In genomic region chr2:11558206-11558886, GRCh38 we compare ENCODE assay signal across 31 cellular contexts. TPM values are rescaled to one million over a fixed set of nuclear protein-coding genes. Genes with fewer than 3 reads are reported as not detected.
DNase-seq lines count a peak whose midpoint lies in the region; ATAC-seq and TF ChIP-seq lines count a peak whose summit lies in the region.
"Had no signal": no experiment of that assay in that cellular context is flagged by ENCODE, and none has a peak within 500 bp of the region (broad histone marks: within the 10 kb centered on the region; RNA-seq: fewer than 3 reads in every experiment).

No MANE protein-coding gene starts in this region.

- peak overlapping the region; percentile 32 for H3K4me2 ChIP-seq in neural progenitor cell

- no peaks in the 10 kb centered on the region for H3K9me3 Mint-ChIP-seq in neural progenitor cell
- H3K9me3 Mint-ChIP-seq: activated CD4-positive, alpha-beta memory T cell treated with anti-CD3 and anti-CD28 coated beads for 36 hours; H9; memory B cell; nephron; stimulated activated naive CD8-positive, alpha-beta T cell treated with anti-CD3 and anti-CD28 coated beads, Interleukin-15, Interleukin-2, amounts not matched to agents 100 ng/mL and 50 ng/mL, for 24 hours; WTC11 had no signal

- 31 to 40% methylated on average over 10 of the region's 10 CpGs for WGBS in heart right ventricle, 2 donors

- peaks cover 66% of the 10 kb centered on the region for H4K20me1 ChIP-seq in neural progenitor cell (ENCODE audit: low read depth)

- H3K4me3 Mint-ChIP-seq in neural progenitor cell, result no peak overlapping the region
- H3K4me3 Mint-ChIP-seq: activated CD4-positive, alpha-beta memory T cell treated with anti-CD3 and anti-CD28 coated beads for 36 hours; B cell; H9; memory B cell; nephron; stimulated activated naive CD8-positive, alpha-beta T cell treated with anti-CD3 and anti-CD28 coated beads, Interleukin-15, Interleukin-2, amounts not matched to agents 100 ng/mL and 50 ng/mL, for 24 hours; T-helper 17 cell; WTC11 had no signal

- H3K36me3 ChIP-seq in heart right ventricle, result no peaks in the 10 kb centered on the region
- no peaks in the 10 kb centered on the region for H3K36me3 ChIP-seq in neural progenitor cell
- H3K36me3 ChIP-seq: transverse colon had no signal

- no peak overlapping the region for H3K4me3 ChIP-seq in heart right ventricle
- no peak overlapping the region for H3K4me3 ChIP-seq in neural progenitor cell
- H3K4me3 ChIP-seq: skin epidermis, transverse colon had no signal

- H3K4me1 Mint-ChIP-seq in neural progenitor cell, result peaks cover 82% of the 10 kb centered on the region
- H3K4me1 Mint-ChIP-seq: B cell, nephron had no signal

- intact Hi-C loops in heart right ventricle (cut with DNase I), result loop anchor here in 3 of 10 donors (5.0 kb wide), 2 partner anchors 61 to 66 kb away; no protein-coding TSS in a partner anchor

- H3K27me3 Mint-ChIP-seq in neural progenitor cell (ENCODE audit: insufficient read depth, low read depth), result no peaks in the 10 kb centered on the region

- peaks cover 52% of the 10 kb centered on the region for H3K79me2 ChIP-seq in neural progenitor cell (ENCODE audit: low read depth)

- H3K9ac ChIP-seq in neural progenitor cell, result no peak overlapping the region

- H2AFZ ChIP-seq in neural progenitor cell (replicated peaks), result no peak overlapping the region

- ATAC-seq in heart right ventricle (peak; percentile 46 to 90 (median 82)), HG03565 (IDR thresholded peaks at IDR 0.05; ENCODE audit: unreplicated experiment) (no peak)
- ATAC-seq: T-helper 17 cell had no signal

- peaks cover 32% of the 10 kb centered on the region for H3F3A ChIP-seq in neural progenitor cell (ENCODE audit: low read depth)

- no peak for TF ChIP-seq CTCF in heart right ventricle (IDR thresholded peaks at IDR 0.05)
- TF ChIP-seq CTCF in neural progenitor cell (IDR thresholded peaks at IDR 0.05), result no peak

- no peaks in the 10 kb centered on the region for H3K9me3 ChIP-seq in heart right ventricle
- H3K9me3 ChIP-seq in neural progenitor cell (ENCODE audit: low read depth), result no peaks in the 10 kb centered on the region
- H3K9me3 ChIP-seq: transverse colon had no signal

- peaks cover 0 to 36% (median 0%) of the 10 kb centered on the region in 7 donors for H3K27me3 ChIP-seq in heart right ventricle
- H3K27me3 ChIP-seq in neural progenitor cell, result no peaks in the 10 kb centered on the region

- H3K27ac ChIP-seq in heart right ventricle, result peak overlapping the region in 3 of 10 donors; percentile 8 to 28 (median 26)
- peak overlapping the region; percentile 34 for H3K27ac ChIP-seq in neural progenitor cell
- H3K27ac ChIP-seq: epithelial cell of prostate, skin epidermis, transverse colon had no signal

- peaks cover 30% of the 10 kb centered on the region for H3K36me3 Mint-ChIP-seq in neural progenitor cell
- H3K36me3 Mint-ChIP-seq: activated CD4-positive, alpha-beta memory T cell treated with anti-CD3 and anti-CD28 coated beads for 36 hours; memory B cell had no signal

- H3K4me1 ChIP-seq in heart right ventricle (peaks cover 0 to 23% (median 4%) of the 10 kb centered on the region in 9 donors), neural progenitor cell (peaks cover 63% of the 10 kb centered on the region)
- H3K4me1 ChIP-seq: transverse colon had no signal

- H3K27ac Mint-ChIP-seq in neural progenitor cell, result peak overlapping the region; percentile 96
- H3K27ac Mint-ChIP-seq: activated CD4-positive, alpha-beta memory T cell treated with anti-CD3 and anti-CD28 coated beads for 36 hours; B cell; memory B cell; nephron; stimulated activated naive CD8-positive, alpha-beta T cell treated with anti-CD3 and anti-CD28 coated beads, Interleukin-15, Interleukin-2, amounts not matched to agents 100 ng/mL and 50 ng/mL, for 24 hours; T-helper 17 cell had no signal

- peak; percentile 21 for DNase-seq in activated effector memory CD4-positive, alpha-beta T cell treated with anti-CD3 and anti-CD28 coated beads, Interleukin-2, amount 50 U/mL, for 16 hours
- no peak for DNase-seq in activated effector memory CD4-positive, alpha-beta T cell treated with Interleukin-2 at 50 U/mL for 16 hours
- DNase-seq in heart right ventricle (peak; percentile 25 to 36), neural progenitor cell (ENCODE audit: low spot score) (no peak), AG20443 (ENCODE audit: low spot score) (no peak), NOMO-1 treated with dmso at 0.1 percent for 144 hours (lab: John Stamatoyannopoulos, UW; ENCODE audit: unreplicated experiment) (no peak)
- DNase-seq in activated CD4-positive, alpha-beta T cell treated with anti-CD3 and anti-CD28 coated beads for 1 hour, result no peak
- DNase-seq: 8988T; activated CD4-positive, alpha-beta memory T cell treated with anti-CD3 and anti-CD28 coated beads for 36 hours; activated naive CD4-positive, alpha-beta T cell treated with Interleukin-2 at 50 U/mL for 16 hours; activated T-cell treated with anti-CD3 and anti-CD28 coated beads, Interleukin-2, amount 50 U/mL, for 1 hour; amygdala; dermis blood vessel endothelial cell; DMS79 treated with DMSO at 0.1 percent for 48 hours; foreskin fibroblast; H9; NCI-H1417; NCI-H2107; NCI-H510A treated with DMSO at 0.1 percent for 48 hours; SIG-M5; stimulated activated CD4-positive, alpha-beta T cell treated with anti-CD3 and anti-CD28 coated beads, Interleukin-2, amount 100 ng/mL, for 48 hours; T-helper 17 cell; transverse colon had no signal

RNA-seq across cellular contexts. Expression of gene GREB1, which starts 24.5 kb away (rescaled TPM):
- total RNA-seq in heart right ventricle (10 to 100 TPM in 2 of 10 donors, 1 to 10 TPM in 8; 5.2 to 15.6 (median 8.0) TPM), neural progenitor cell (ENCODE audit: low replicate concordance) (30.8 and 33.2 TPM in 2 replicates)
- 1 to 10 TPM; 1.2 to 6.0 TPM for polyA plus RNA-seq in heart right ventricle

Comparison
In these comparisons a context has a peak if more than half of its experiments do, and no peak if none do; other contexts are left out.
1. DNase-seq: peak in activated effector memory CD4-positive, alpha-beta T cell treated with anti-CD3 and anti-CD28 coated beads, Interleukin-2, amount 50 U/mL, for 16 hours (single experiment) and heart right ventricle (2 of 2); none in activated effector memory CD4-positive, alpha-beta T cell treated with Interleukin-2 at 50 U/mL for 16 hours (single experiment), neural progenitor cell (single experiment), activated CD4-positive, alpha-beta T cell treated with anti-CD3 and anti-CD28 coated beads for 1 hour (single experiment), AG20443 (single experiment) and NOMO-1 treated with dmso at 0.1 percent for 144 hours (single experiment).